In the genomic region with DNA sequence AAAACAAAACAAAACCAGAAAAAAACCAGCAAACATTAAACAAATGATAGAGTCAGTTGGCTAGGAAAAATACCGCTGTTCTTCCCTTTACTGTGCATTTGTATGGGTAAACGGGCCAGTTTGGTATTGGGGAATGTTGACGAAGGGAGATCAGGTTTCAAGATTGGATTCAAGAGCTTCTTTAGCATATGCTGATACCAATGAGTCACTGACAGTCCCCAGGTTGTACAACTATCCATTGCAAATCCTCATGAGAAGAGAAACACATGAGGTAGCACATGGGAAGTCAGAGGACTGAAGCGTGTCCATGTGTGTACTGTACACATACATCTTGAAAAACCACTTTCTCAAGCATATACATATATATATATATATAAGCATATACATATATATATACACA, we compare ENCODE assay signal across 2 cellular contexts.
TF ChIP-seq lines count a peak whose summit lies in the region.

No MANE protein-coding gene starts in this region.

TF ChIP-seq in IMR-90, 13 proteins besides CTCF, POLR2A, EP300 and RAD21 (continued from another document):
- TF ChIP-seq USF2 (IDR thresholded peaks at IDR 0.05; ENCODE audit: low read depth, low read length) (no peak), RFX5 (IDR thresholded peaks at IDR 0.05; ENCODE audit: low read depth, low read length) (no peak), CEBPB (IDR thresholded peaks at IDR 0.05; ENCODE audit: low read depth, low read length) (peak; percentile 19; the same call in 1 of the 2 replicates), SMC3 (IDR thresholded peaks at IDR 0.05; ENCODE audit: low read depth, low read length) (no peak), MXI1 (IDR thresholded peaks at IDR 0.05; ENCODE audit: borderline replicate concordance, low read depth, low read length) (peak; percentile 66; the same call in 1 of the 2 replicates), MAZ (IDR thresholded peaks at IDR 0.05; ENCODE audit: borderline replicate concordance, low read depth, low read length) (no peak), FOS (IDR thresholded peaks at IDR 0.05; ENCODE audit: low read depth, low read length) (peak; percentile 44; the same call in 1 of the 2 replicates), MAFK (IDR thresholded peaks at IDR 0.05; ENCODE audit: low read depth, low read length) (no peak), BHLHE40 (IDR thresholded peaks at IDR 0.05; ENCODE audit: low read depth, low read length) (no peak)
- TF ChIP-seq, protein P1, sequence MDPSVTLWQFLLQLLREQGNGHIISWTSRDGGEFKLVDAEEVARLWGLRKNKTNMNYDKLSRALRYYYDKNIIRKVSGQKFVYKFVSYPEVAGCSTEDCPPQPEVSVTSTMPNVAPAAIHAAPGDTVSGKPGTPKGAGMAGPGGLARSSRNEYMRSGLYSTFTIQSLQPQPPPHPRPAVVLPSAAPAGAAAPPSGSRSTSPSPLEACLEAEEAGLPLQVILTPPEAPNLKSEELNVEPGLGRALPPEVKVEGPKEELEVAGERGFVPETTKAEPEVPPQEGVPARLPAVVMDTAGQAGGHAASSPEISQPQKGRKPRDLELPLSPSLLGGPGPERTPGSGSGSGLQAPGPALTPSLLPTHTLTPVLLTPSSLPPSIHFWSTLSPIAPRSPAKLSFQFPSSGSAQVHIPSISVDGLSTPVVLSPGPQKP (IDR thresholded peaks at IDR 0.05; ENCODE audit: borderline replicate concordance, low read depth, low read length): no peak

TF ChIP-seq in SK-N-SH, 30 proteins besides CTCF, POLR2A, EP300 and RAD21 (continued from another document):
- TF ChIP-seq FOSL2 (IDR thresholded peaks at IDR 0.05; ENCODE audit: borderline replicate concordance, low read depth) (0 out of 2 replicates have a peak, but pooled peaks have one; percentile 41), GATA2 (CRISPR knock-in tag; IDR thresholded peaks at IDR 0.05) (no peak), JUND (IDR thresholded peaks at IDR 0.05) (0 out of 2 replicates have a peak, but pooled peaks have one; percentile 21), ZBTB33 (IDR thresholded peaks at IDR 0.05; ENCODE audit: borderline replicate concordance, low read depth) (no peak)
